Comparison of ENCODE assay signal across 25 cellular contexts in the genomic region with DNA sequence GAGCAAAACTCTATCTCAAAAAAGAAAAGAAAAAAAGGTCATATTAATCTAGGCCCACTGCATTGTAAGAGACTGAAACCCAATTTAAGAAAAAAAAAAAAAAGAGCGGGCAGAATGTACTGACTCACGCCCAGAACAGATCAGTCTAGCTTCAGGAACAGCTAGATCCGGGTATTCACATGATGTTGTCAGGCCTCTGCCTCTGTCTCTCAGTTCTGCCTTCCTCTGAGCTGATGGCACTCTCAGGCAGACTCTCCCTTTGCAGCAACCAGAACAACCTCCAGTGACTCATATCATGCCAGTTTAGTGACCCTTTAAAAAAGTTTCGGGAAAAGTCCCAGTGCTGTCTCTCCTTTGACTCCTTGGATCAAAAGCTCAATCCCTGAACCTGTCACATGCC. TPM values are rescaled to one million over a fixed set of nuclear protein-coding genes. Genes with fewer than 3 reads are reported as not detected.
DNase-seq lines count a peak whose midpoint lies in the region; ATAC-seq and TF ChIP-seq lines count a peak whose summit lies in the region.
"Had no signal": no experiment of that assay in that cellular context is flagged by ENCODE, and none has a peak within 500 bp of the region (broad histone marks: within the 10 kb centered on the region; RNA-seq: fewer than 3 reads in every experiment).

No MANE protein-coding gene starts in this region.

- no peaks in the 10 kb centered on the region for H3K9me2 ChIP-seq in SK-N-SH

- no peaks in the 10 kb centered on the region for H3K79me2 ChIP-seq in SK-N-SH (ENCODE audit: insufficient read depth)

- no peak overlapping the region for H3K9ac ChIP-seq in SK-N-SH
- H3K9ac ChIP-seq: KMS-11 had no signal

- no peaks in the 10 kb centered on the region for H4K20me1 ChIP-seq in SK-N-SH (ENCODE audit: insufficient read depth)

- H3K36me3 ChIP-seq in SK-N-SH (replicated peaks in 1 of 2; ENCODE audit: control insufficient read depth in 1 of 2, insufficient read depth in 2 of 2, low read length in 1 of 2) (no peaks in the 10 kb centered on the region), transverse colon (no peaks in the 10 kb centered on the region), suprapubic skin (no peaks in the 10 kb centered on the region)
- H3K36me3 ChIP-seq: ovary had no signal

- TF ChIP-seq CTCF in SK-N-SH (IDR thresholded peaks at IDR 0.05) (no peak), coronary artery (IDR thresholded peaks at IDR 0.05) (no peak), transverse colon (IDR thresholded peaks at IDR 0.05) (no peak), suprapubic skin (IDR thresholded peaks at IDR 0.05) (no peak)

- DNase-seq in SK-N-SH, result peak; percentile 3
- no peak for DNase-seq in coronary artery (ENCODE audit: low spot score)
- DNase-seq in myocyte (ENCODE audit: low read depth), result peak; percentile 25
- no peak for DNase-seq in transverse colon
- DNase-seq in NCI-H2196 treated with DMSO at 0.1 percent for 48 hours (lab: John Stamatoyannopoulos, UW; ENCODE audit: unreplicated experiment), result no peak
- no peak for DNase-seq in C1 segment of cervical spinal cord (lab: John Stamatoyannopoulos, UW)
- DNase-seq in suprapubic skin (ENCODE audit: low spot score in 2 of 2), result no peak
- DNase-seq: 8988T; activated CD4-positive, alpha-beta T cell treated with anti-CD3 and anti-CD28 coated beads, Interleukin-2, amount 50 U/mL, for 48 hours; activated naive CD4-positive, alpha-beta T cell treated with Interleukin-2 at 50 U/mL for 16 hours; activated T-cell treated with anti-CD3 and anti-CD28 coated beads for 4 hours; AML-193; amygdala; DND-41; effector memory CD8-positive, alpha-beta T cell; immature natural killer cell; lower lobe of right lung; NCI-H1092 treated with DMSO at 0.1 percent for 48 hours; NCI-H2029 treated with DMSO at 0.1 percent for 48 hours; NCI-H446 treated with DMSO at 0.1 percent for 48 hours had no signal

- no peaks in the 10 kb centered on the region for H3F3A ChIP-seq in SK-N-SH (replicated peaks; ENCODE audit: insufficient read depth)

- H2AFZ ChIP-seq in SK-N-SH (ENCODE audit: low read depth), result no peak overlapping the region

- in situ Hi-C loops in transverse colon (cut with MboI; ENCODE audit: low pct_ligation_motif_present in 1 of 4, low pct_unique_long_range_greater_than_20kb in 1 of 4, low sequenced_read_pairs in 3 of 4), result loop anchor here in 1 of 4 donors (5.0 kb wide), 1 partner anchor 217 kb away; no protein-coding TSS in a partner anchor

- POLR2A ChIA-PET in SK-N-SH (lab: Yijun Ruan, JAX), result no interaction called here

- no peak for TF ChIP-seq EP300 in SK-N-SH (IDR thresholded peaks at IDR 0.05; ENCODE audit: borderline replicate concordance in 1 of 2, low read depth in 1 of 2, low read length in 1 of 2)
- no peak for TF ChIP-seq EP300 in transverse colon (IDR thresholded peaks at IDR 0.05; ENCODE audit: low read depth)
- TF ChIP-seq EP300 in suprapubic skin (IDR thresholded peaks at IDR 0.05), result no peak

- ATAC-seq in SK-N-SH treated with all-trans-retinoic acid at 6 μM for 48 hours, result no peak
- ATAC-seq: effector memory CD8-positive, alpha-beta T cell; lower lobe of right lung; stimulated activated memory B cell treated with anti-CD40 and anti-IgM and Interleukin-4, amounts not matched to agents 10 μg/mL and 1 μg/mL and 100 μg/mL, for 72 hours had no signal

- TF ChIP-seq POLR2A in transverse colon (IDR thresholded peaks at IDR 0.05), result no peak
- no peak for TF ChIP-seq POLR2A in suprapubic skin (IDR thresholded peaks at IDR 0.05)

- H3K4me3 ChIP-seq in SK-N-SH (ENCODE audit: low read depth in 2 of 2, low read length in 1 of 2) (no peak overlapping the region), coronary artery (no peak overlapping the region), transverse colon (no peak overlapping the region), suprapubic skin (no peak overlapping the region)
- H3K4me3 ChIP-seq: lower lobe of right lung, ovary, SK-N-MC had no signal

- TF ChIP-seq RAD21 in SK-N-SH (IDR thresholded peaks at IDR 0.05; ENCODE audit: low read length), result no peak

- intact Hi-C loops in transverse colon (cut with DNase I; ENCODE audit: low total_unique reads), result no loop called here

- no peak overlapping the region for H3K4me2 ChIP-seq in SK-N-SH
- H3K4me2 ChIP-seq: KMS-11 had no signal

- H3K4me1 ChIP-seq in SK-N-SH (ENCODE audit: control insufficient read depth in 1 of 2, insufficient read depth in 2 of 2, low read depth in 1 of 2, low read length in 1 of 2) (peaks cover 0 to 21% of the 10 kb centered on the region in 2 experiments; a peak in 2 of 4 replicates), transverse colon (peaks cover 16 to 27% (median 21%) of the 10 kb centered on the region in 4 donors), suprapubic skin (peaks cover 25% of the 10 kb centered on the region)

- H3K27ac ChIP-seq in SK-N-SH (ENCODE audit: low read depth in 2 of 2, low read length in 1 of 2), result no peak overlapping the region
- H3K27ac ChIP-seq in coronary artery, result peak overlapping the region; percentile 51 to 87
- H3K27ac ChIP-seq in transverse colon, result peak overlapping the region; percentile 28 to 87 (median 64)
- no peak overlapping the region for H3K27ac ChIP-seq in suprapubic skin
- H3K27ac ChIP-seq: KMS-11, SK-N-MC had no signal

- H3K27me3 ChIP-seq in SK-N-SH (ENCODE audit: insufficient read depth) (no peaks in the 10 kb centered on the region; the same call in 1 of the 2 replicates), transverse colon (no peaks in the 10 kb centered on the region), suprapubic skin (no peaks in the 10 kb centered on the region)
- H3K27me3 ChIP-seq: ovary had no signal

- CTCF ChIA-PET in SK-N-SH (lab: Yijun Ruan, JAX), result interaction anchor here (2.1 to 11.4 kb wide), 3 partner anchors 27 to 213 kb away, joined by 8 to 209 read pairs (median 71); a partner anchor contains a TSS

- WGBS in SK-N-SH (ENCODE audit: low lambda C conversion rate), result 89% methylated on average over 4 of the region's 4 CpGs
- WGBS in transverse colon (ENCODE audit: low coverage in 1 of 2), 2 donors, result 85 to 95% methylated on average over 3 to 4 of the region's 4 CpGs
- WGBS in suprapubic skin, result 83% methylated on average over 4 of the region's 4 CpGs

- no peaks in the 10 kb centered on the region for H3K9me3 ChIP-seq in SK-N-SH
- no peaks in the 10 kb centered on the region for H3K9me3 ChIP-seq in transverse colon
- no peaks in the 10 kb centered on the region for H3K9me3 ChIP-seq in suprapubic skin
- H3K9me3 ChIP-seq: lower lobe of right lung, ovary had no signal

TF ChIP-seq in SK-N-SH, 30 proteins besides CTCF, POLR2A, EP300 and RAD21:
- TF ChIP-seq FOSL2 (IDR thresholded peaks at IDR 0.05; ENCODE audit: borderline replicate concordance, low read depth), result no peak
- no peak for TF ChIP-seq TEAD4 (IDR thresholded peaks at IDR 0.05; ENCODE audit: borderline replicate concordance, insufficient read depth)
- no peak for TF ChIP-seq SMC3 (IDR thresholded peaks at IDR 0.05; ENCODE audit: low read depth, low read length)
- no peak for TF ChIP-seq SIN3A (IDR thresholded peaks at IDR 0.05; ENCODE audit: borderline replicate concordance, low read depth, low read length)
- no peak for TF ChIP-seq TCF12 (IDR thresholded peaks at IDR 0.05)
- TF ChIP-seq JUND (IDR thresholded peaks at IDR 0.05), result no peak
- no peak for TF ChIP-seq POLR2AphosphoS5 (IDR thresholded peaks at IDR 0.05; ENCODE audit: low read depth, low read length)
- TF ChIP-seq YY1 (IDR thresholded peaks at IDR 0.05; ENCODE audit: low read depth), result no peak
- TF ChIP-seq MEF2A (IDR thresholded peaks at IDR 0.05; ENCODE audit: borderline replicate concordance, low read depth), result no peak
- no peak for TF ChIP-seq ELF1 (IDR thresholded peaks at IDR 0.05)

TF ChIP-seq in SK-N-SH treated with all-trans-retinoic acid at 6 μM for 48 hours, 23 proteins besides CTCF, POLR2A, EP300 and RAD21:
- TF ChIP-seq CSDC2 (CRISPR knock-in tag; IDR thresholded peaks at IDR 0.05), result no peak

RNA-seq across cellular contexts. Expression of a gene that starts 53.0 kb away (rescaled TPM):
- polyA plus RNA-seq in SK-N-SH (2012; rRNA removed), result 2.2 and 2.8 TPM in 2 replicates
- 1.8 and 2.8 TPM in 2 replicates for polyA plus RNA-seq in SK-N-SH (2012; cell fraction: cytosol; rRNA removed)
- polyA plus RNA-seq in SK-N-SH (2012; cell fraction: nucleus; rRNA removed), result 6.2 and 7.7 TPM in 2 replicates
- total RNA-seq in myocyte (2.7 and 3.8 TPM in 2 replicates), transverse colon (100 to 1,000 TPM in 2 of 4 donors, 10 to 100 TPM in 2; 74.6 to 168 (median 94.5) TPM), suprapubic skin (10 to 100 TPM; 18.5 to 40.9 (median 30.4) TPM)
- polyA plus RNA-seq in myocyte (2012), result 0.79 TPM

Comparison
In these comparisons a context has a peak if more than half of its experiments do, and no peak if none do; other contexts are left out.
1. DNase-seq: peak in SK-N-SH (single experiment) and myocyte (single experiment); none in coronary artery (single experiment), transverse colon (single experiment), NCI-H2196 treated with DMSO at 0.1 percent for 48 hours (single experiment), C1 segment of cervical spinal cord (0 of 14) and suprapubic skin (0 of 2).
2. H3K27ac ChIP-seq: peak in coronary artery (2 of 2) and transverse colon (4 of 4); none in SK-N-SH (0 of 2) and suprapubic skin (single experiment).